Comparison of ENCODE assay signal across 17 cellular contexts in genomic region chr3:104368760-104369159, GRCh38.
DNase-seq lines count a peak whose midpoint lies in the region; ATAC-seq, FAIRE-seq and TF ChIP-seq lines count a peak whose summit lies in the region.
"Had no signal": no experiment of that assay in that cellular context is flagged by ENCODE, and none has a peak within 500 bp of the region (broad histone marks: within the 10 kb centered on the region; RNA-seq: fewer than 3 reads in every experiment).

No MANE protein-coding gene starts in this region.

- H3K23me2 ChIP-seq in H1 (ENCODE audit: low read depth, low read length), result no peaks in the 10 kb centered on the region

- H4K5ac ChIP-seq in H1 (ENCODE audit: insufficient read length, low read depth, low read length), result no peak overlapping the region

- no peak overlapping the region for H3K27ac ChIP-seq in H1 (ENCODE audit: low read depth, low read length)
- H3K27ac ChIP-seq: BLaER1 had no signal

- H3K4ac ChIP-seq in H1 (replicated peaks; ENCODE audit: insufficient read length, low read depth, low read length), result no peak overlapping the region

- TF ChIP-seq CTCF in H1 (IDR thresholded peaks at IDR 0.05; ENCODE audit: control extremely low read depth in 1 of 3, insufficient read depth in 1 of 3, low read depth in 1 of 3, low read length in 3 of 3), result no peak

- DNase-seq in A172 (ENCODE audit: low spot score), result peak; percentile 13
- DNase-seq in AML-193 (lab: John Stamatoyannopoulos, UW), result peak; percentile 27 to 36
- peak; percentile 49 for DNase-seq in OCI-M1 (lab: John Stamatoyannopoulos, UW)
- DNase-seq in H1 (ENCODE audit: low read depth in 1 of 2, low spot score in 2 of 2), result no peak
- DNase-seq in hippocampal formation (lab: John Stamatoyannopoulos, UW), result no peak
- DNase-seq in HAP-1 (ENCODE audit: low spot score in 2 of 2), result no peak
- DNase-seq: Caco-2; CD8-positive, alpha-beta memory T cell; DND-41; GDM1; H9 had no signal

- H3K4me2 ChIP-seq in H1 (ENCODE audit: insufficient read depth in 1 of 2, low read depth in 2 of 2, low read length in 2 of 2), result no peak overlapping the region
- H3K4me2 ChIP-seq: BLaER1, GM23338 had no signal

- POLR2A ChIA-PET in H1 (lab: Charles Lee; ENCODE audit: partially characterized antibody), result no interaction called here

- no peak overlapping the region for H3K56ac ChIP-seq in H1 (replicated peaks; ENCODE audit: insufficient read length, low read depth, low read length)

- no peak for ATAC-seq in GM18502 (IDR thresholded peaks at IDR 0.05; ENCODE audit: poor library complexity, unreplicated experiment)
- ATAC-seq: GM23338, K562 had no signal

- H3K18ac ChIP-seq in H1 (ENCODE audit: extremely low read depth, low read length), result no peak overlapping the region

- no peak overlapping the region for H2AFZ ChIP-seq in H1 (ENCODE audit: low read length)
- H2AFZ ChIP-seq: GM23338 had no signal

- no peak for TF ChIP-seq EP300 in H1 (IDR thresholded peaks at IDR 0.05; ENCODE audit: borderline replicate concordance in 1 of 2, low read depth in 2 of 2, low read length in 2 of 2)

- H2BK5ac ChIP-seq in H1 (ENCODE audit: low read depth, low read length), result no peak overlapping the region

- no peak overlapping the region for H2BK120ac ChIP-seq in H1 (replicated peaks; ENCODE audit: low read depth, low read length)

- H3K79me1 ChIP-seq in H1 (ENCODE audit: low read depth, low read length), result no peaks in the 10 kb centered on the region

- H3K4me3 ChIP-seq in H1 (ENCODE audit: extremely low read depth in 1 of 4, insufficient read depth in 2 of 4, low read depth in 3 of 4, low read length in 4 of 4) (no peak overlapping the region), HAP-1 (no peak overlapping the region)
- H3K4me3 ChIP-seq: BLaER1, GM23338, K562 had no signal

- H2BK20ac ChIP-seq in H1 (ENCODE audit: low read length), result no peak overlapping the region

- H3K36me3 ChIP-seq in H1 (ENCODE audit: control insufficient read depth in 2 of 4, insufficient read depth in 4 of 4, low read length in 3 of 4) (no peaks in the 10 kb centered on the region), HAP-1 (replicated peaks) (no peaks in the 10 kb centered on the region)
- H3K36me3 ChIP-seq: BLaER1 had no signal

- H3K14ac ChIP-seq in H1 (ENCODE audit: insufficient read length), result no peak overlapping the region

- H4K8ac ChIP-seq in H1 (ENCODE audit: extremely low read depth, insufficient read depth, low read length), result no peak overlapping the region

- no peak for FAIRE-seq in H1 (lab: Jason Lieb, UNC)
- FAIRE-seq: GM12892, HTR-8/SVneo, K562 had no signal

- H4K20me1 ChIP-seq in H1 (replicated peaks in 1 of 2; ENCODE audit: control insufficient read depth in 1 of 2, insufficient read depth in 2 of 2, low read length in 2 of 2), result no peaks in the 10 kb centered on the region
- H4K20me1 ChIP-seq: BLaER1 had no signal

- no peak overlapping the region for H3K23ac ChIP-seq in H1 (ENCODE audit: insufficient read length)

- H3K9me3 ChIP-seq in H1 (ENCODE audit: insufficient read depth in 2 of 2, low read depth in 1 of 2, low read length in 1 of 2), result no peaks in the 10 kb centered on the region
- H3K9me3 ChIP-seq in HAP-1, result no peaks in the 10 kb centered on the region
- H3K9me3 ChIP-seq: BLaER1, Caco-2 had no signal

- H2AK5ac ChIP-seq in H1 (ENCODE audit: low read depth, low read length), result no peak overlapping the region

- no peak overlapping the region for H2BK15ac ChIP-seq in H1 (ENCODE audit: low read length)

- H4K91ac ChIP-seq in H1 (replicated peaks; ENCODE audit: insufficient read length, low read length), result no peak overlapping the region

- H3K4me1 ChIP-seq in H1 (replicated peaks in 1 of 4; ENCODE audit: control insufficient read depth in 3 of 4, insufficient read depth in 4 of 4, low read length in 3 of 4) (no peaks in the 10 kb centered on the region), HAP-1 (no peaks in the 10 kb centered on the region)
- H3K4me1 ChIP-seq: BLaER1, Caco-2 had no signal

- H3K27me3 ChIP-seq in H1 (replicated peaks in 1 of 4; ENCODE audit: control insufficient read depth in 3 of 4, extremely low read depth in 1 of 4, insufficient read depth in 3 of 4, low read length in 3 of 4) (no peaks in the 10 kb centered on the region), HAP-1 (ENCODE audit: low read depth) (no peaks in the 10 kb centered on the region)
- H3K27me3 ChIP-seq: BLaER1 had no signal

- H3K9ac ChIP-seq in H1 (replicated peaks in 1 of 4; ENCODE audit: extremely low read depth in 1 of 4, low read depth in 3 of 4, low read length in 3 of 4), result no peak overlapping the region
- H3K9ac ChIP-seq: BLaER1 had no signal

- no peak overlapping the region for H2BK12ac ChIP-seq in H1 (ENCODE audit: low read depth, low read length)

- no peak for TF ChIP-seq POLR2A in H1 (IDR thresholded peaks at IDR 0.05; ENCODE audit: control extremely low read depth in 1 of 2, low read depth in 2 of 2, low read length in 2 of 2)

- no peak for TF ChIP-seq RAD21 in H1 (IDR thresholded peaks at IDR 0.05 in 1 of 2, conservative IDR thresholded peaks at IDR 0.05 in 1 of 2; ENCODE audit: low read depth in 2 of 2, low read length in 2 of 2)

- no peaks in the 10 kb centered on the region for H3K79me2 ChIP-seq in H1 (ENCODE audit: control insufficient read depth in 1 of 2, insufficient read depth in 2 of 2, low read length in 2 of 2)

- in situ Hi-C loops in HAP-1 (cut with MboI; ENCODE audit: low sequenced_read_pairs), result no loop called here

- CTCF ChIA-PET in H1 (lab: Charles Lee; ENCODE audit: partially characterized antibody), result no interaction called here

TF ChIP-seq in H1, 55 proteins besides CTCF, POLR2A, EP300 and RAD21:
- TF ChIP-seq CREB1 (IDR thresholded peaks at IDR 0.05), result no peak
- TF ChIP-seq MAFK (IDR thresholded peaks at IDR 0.05; ENCODE audit: low read depth, low read length), result 0 out of 2 replicates have a peak, but pooled peaks have one; percentile 5
TF ChIP-seq in H1: peak in this region for 1.

Comparison
In these comparisons a context has a peak if more than half of its experiments do, and no peak if none do; other contexts are left out.
1. DNase-seq: peak in A172 (single experiment), AML-193 (2 of 2) and OCI-M1 (single experiment); none in H1 (0 of 2), hippocampal formation (0 of 2) and HAP-1 (0 of 2).